In genomic region chr13:97215325-97215724, GRCh38 we compare ENCODE assay signal across 1 cellular context.
TF ChIP-seq lines count a peak whose summit lies in the region.

No MANE protein-coding gene starts in this region.

TF ChIP-seq in IMR-90, 13 proteins besides CTCF, POLR2A, EP300 and RAD21:
- TF ChIP-seq NFE2L2 (IDR thresholded peaks at IDR 0.05; ENCODE audit: low read depth, low read length) (no peak), CEBPB (IDR thresholded peaks at IDR 0.05; ENCODE audit: low read depth, low read length) (no peak), CHD1 (IDR thresholded peaks at IDR 0.05; ENCODE audit: low read depth, low read length) (no peak), MXI1 (IDR thresholded peaks at IDR 0.05; ENCODE audit: borderline replicate concordance, low read depth, low read length) (no peak), FOS (IDR thresholded peaks at IDR 0.05; ENCODE audit: low read depth, low read length) (no peak), SMC3 (IDR thresholded peaks at IDR 0.05; ENCODE audit: low read depth, low read length) (no peak), RCOR1 (IDR thresholded peaks at IDR 0.05; ENCODE audit: insufficient replicate concordance, low read length) (no peak), ELK1 (IDR thresholded peaks at IDR 0.05; ENCODE audit: borderline replicate concordance, low read depth, low read length) (no peak), MAFK (IDR thresholded peaks at IDR 0.05; ENCODE audit: low read depth, low read length) (no peak), BHLHE40 (IDR thresholded peaks at IDR 0.05; ENCODE audit: low read depth, low read length) (no peak), RFX5 (IDR thresholded peaks at IDR 0.05; ENCODE audit: low read depth, low read length) (no peak), MAZ (IDR thresholded peaks at IDR 0.05; ENCODE audit: borderline replicate concordance, low read depth, low read length) (no peak)
- TF ChIP-seq, protein P1, sequence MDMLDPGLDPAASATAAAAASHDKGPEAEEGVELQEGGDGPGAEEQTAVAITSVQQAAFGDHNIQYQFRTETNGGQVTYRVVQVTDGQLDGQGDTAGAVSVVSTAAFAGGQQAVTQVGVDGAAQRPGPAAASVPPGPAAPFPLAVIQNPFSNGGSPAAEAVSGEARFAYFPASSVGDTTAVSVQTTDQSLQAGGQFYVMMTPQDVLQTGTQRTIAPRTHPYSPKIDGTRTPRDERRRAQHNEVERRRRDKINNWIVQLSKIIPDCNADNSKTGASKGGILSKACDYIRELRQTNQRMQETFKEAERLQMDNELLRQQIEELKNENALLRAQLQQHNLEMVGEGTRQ (IDR thresholded peaks at IDR 0.05; ENCODE audit: low read depth, low read length): no peak
